ENCODE assay signal across 8 cellular contexts in genomic region chr1:31936966-31937299, GRCh38. TPM values are rescaled to one million over a fixed set of nuclear protein-coding genes. Genes with fewer than 3 reads are reported as not detected.
DNase-seq lines count a peak whose midpoint lies in the region; ATAC-seq, FAIRE-seq and TF ChIP-seq lines count a peak whose summit lies in the region.

No MANE protein-coding gene starts in this region.

- BruUV-seq in Panc1 (replicated peaks; lab: Mats Ljungman, UMichigan), result TSS peak; percentile 86

- CTCF ChIA-PET in CD4-positive, alpha-beta memory T cell (lab: Charles Lee; ENCODE audit: partially characterized antibody), result interaction anchor here (1.8 to 10.5 kb wide), 2 partner anchors 23 to 28 kb away, joined by 8 to 208 read pairs; no protein-coding TSS in a partner anchor
- CTCF ChIA-PET in Panc1 (lab: Charles Lee), result no interaction called here

- peaks cover 61% of the 10 kb centered on the region for H3K79me2 ChIP-seq in osteoblast (ENCODE audit: insufficient read depth, low read length)

- TF ChIP-seq CTCF in Panc1 (IDR thresholded peaks at IDR 0.05), result no peak
- no peak for TF ChIP-seq CTCF in epithelial cell of esophagus (IDR thresholded peaks at IDR 0.05; ENCODE audit: insufficient read depth, low read depth, low read length, missing control alignments)
- no peak for TF ChIP-seq CTCF in osteoblast (IDR thresholded peaks at IDR 0.05; ENCODE audit: extremely low read depth, low read depth, low read length)

- POLR2A ChIA-PET in CD4-positive, alpha-beta memory T cell (lab: Charles Lee; ENCODE audit: partially characterized antibody), result interaction anchor here (1.1 to 14.9 kb wide), 7 partner anchors 12 to 110 kb away, joined by 3 to 545 read pairs (median 32); partner anchors contain the start of gene KHDRBS1
- POLR2A ChIA-PET in Panc1 (lab: Charles Lee), result no interaction called here

- peaks cover 0 to 3% (median 0%) of the 10 kb centered on the region in 8 donors for H3K9me3 Mint-ChIP-seq in CD4-positive, alpha-beta memory T cell

- H3K27me3 Mint-ChIP-seq in CD4-positive, alpha-beta memory T cell, result no peaks in the 10 kb centered on the region

- H3K27me3 ChIP-seq in CD4-positive, alpha-beta memory T cell (ENCODE audit: insufficient read depth, low read length), result no peaks in the 10 kb centered on the region
- H3K27me3 ChIP-seq in Panc1 (ENCODE audit: control insufficient read depth, insufficient read depth, low read length), result no peaks in the 10 kb centered on the region
- no peaks in the 10 kb centered on the region for H3K27me3 ChIP-seq in osteoblast (ENCODE audit: insufficient read depth, low read length)

- FAIRE-seq in GM12892 (lab: Jason Lieb, UNC), result no peak

- ATAC-seq in Panc1 (no peak), GM18511 (IDR thresholded peaks at IDR 0.05; ENCODE audit: unreplicated experiment) (no peak), sciatic nerve (no peak), HG03095 (IDR thresholded peaks at IDR 0.05; ENCODE audit: unreplicated experiment) (no peak)

- DNase-seq in CD4-positive, alpha-beta memory T cell, result no peak
- DNase-seq in Panc1 (ENCODE audit: low read depth, low spot score) (no peak), epithelial cell of esophagus (ENCODE audit: low read depth) (no peak), osteoblast (ENCODE audit: insufficient read length, low spot score, missing footprints) (peak; percentile 87), sciatic nerve (ENCODE audit: low spot score) (no peak), GM12892 (ENCODE audit: insufficient read length) (no peak)

- intact Hi-C loops in CD4-positive, alpha-beta memory T cell (cut with micrococcal nuclease), result loop anchor here (1.0 to 5.0 kb wide), 5 partner anchors 14 to 870 kb away; partner anchors contain the start of genes ADGRB2 and PUM1
- intact Hi-C loops in Panc1 (cut with micrococcal nuclease; ENCODE audit: unreplicated experiment) (no loop called here), sciatic nerve (cut with DNase I) (no loop called here)

- peaks cover 77% of the 10 kb centered on the region for H3K4me1 ChIP-seq in CD4-positive, alpha-beta memory T cell (ENCODE audit: insufficient read depth, low read length)
- peaks cover 56% of the 10 kb centered on the region for H3K4me1 ChIP-seq in Panc1 (ENCODE audit: control insufficient read depth, insufficient read depth, low read length)
- H3K4me1 ChIP-seq in osteoblast (ENCODE audit: insufficient read depth, low read length), result peaks cover 63% of the 10 kb centered on the region

- H3K9me3 ChIP-seq in CD4-positive, alpha-beta memory T cell (ENCODE audit: control insufficient read depth in 1 of 2, low read length in 2 of 2), result no peaks in the 10 kb centered on the region
- no peaks in the 10 kb centered on the region for H3K9me3 ChIP-seq in Panc1 (ENCODE audit: control insufficient read depth, insufficient read depth, low read depth, low read length)
- no peaks in the 10 kb centered on the region for H3K9me3 ChIP-seq in osteoblast (ENCODE audit: low read depth, low read length)

- H3K36me3 Mint-ChIP-seq in CD4-positive, alpha-beta memory T cell, result peaks cover 7 to 26% of the 10 kb centered on the region in 2 donors

- in situ Hi-C loops in Panc1 (cut with HindIII; ENCODE audit: low pct_unique_long_range_greater_than_20kb, low sequenced_read_pairs), result no loop called here

- no peak overlapping the region for H2AFZ ChIP-seq in osteoblast (ENCODE audit: low read length)

- peak overlapping the region; percentile 43 to 95 for H3K4me3 ChIP-seq in CD4-positive, alpha-beta memory T cell (ENCODE audit: low read length in 2 of 2)
- peak overlapping the region; percentile 62 to 75 for H3K4me3 ChIP-seq in Panc1 (ENCODE audit: low read depth in 2 of 2, low read length in 2 of 2)
- peak overlapping the region; percentile 86 for H3K4me3 ChIP-seq in epithelial cell of esophagus (ENCODE audit: low read length)
- H3K4me3 ChIP-seq in osteoblast (ENCODE audit: insufficient read depth, low read length), result peak overlapping the region; percentile 93

- H3K4me3 Mint-ChIP-seq in CD4-positive, alpha-beta memory T cell, result peak overlapping the region; percentile 92 to 100 (median 98)

- peak overlapping the region; percentile 94 for H3K4me2 ChIP-seq in osteoblast (ENCODE audit: insufficient read depth, low read length)

- no peak for TF ChIP-seq POLR2A in GM12892 (IDR thresholded peaks at IDR 0.05; ENCODE audit: low read depth, low read length)

- H3K27ac ChIP-seq in CD4-positive, alpha-beta memory T cell (ENCODE audit: low read depth, low read length), result peak overlapping the region; percentile 70
- peak overlapping the region; percentile 90 for H3K27ac ChIP-seq in Panc1 (ENCODE audit: low read length)
- H3K27ac ChIP-seq in osteoblast (ENCODE audit: low read depth, low read length), result peak overlapping the region; percentile 95

- H4K20me1 ChIP-seq in osteoblast (ENCODE audit: insufficient read depth, low read length), result peaks cover 55% of the 10 kb centered on the region

- H3K4me1 Mint-ChIP-seq in CD4-positive, alpha-beta memory T cell, result peaks cover 48 to 88% (median 64%) of the 10 kb centered on the region in 4 donors

- no peaks in the 10 kb centered on the region for H3K36me3 ChIP-seq in CD4-positive, alpha-beta memory T cell (ENCODE audit: insufficient read depth, low read length)
- no peaks in the 10 kb centered on the region; the same call in 1 of the 2 replicates for H3K36me3 ChIP-seq in Panc1 (ENCODE audit: control insufficient read depth, insufficient read depth, low read length)
- no peaks in the 10 kb centered on the region for H3K36me3 ChIP-seq in osteoblast (ENCODE audit: insufficient read depth, low read length)

- H3K27ac Mint-ChIP-seq in CD4-positive, alpha-beta memory T cell, result peak overlapping the region; percentile 91 to 97 (median 95)

RNA-seq across cellular contexts. Expression of gene PTP4A2, which starts 1.2 kb away (rescaled TPM):
- 100 to 1,000 TPM; 254 to 276 TPM for total RNA-seq in CD4-positive, alpha-beta memory T cell
- 100 to 1,000 TPM; 401 to 529 TPM for polyA plus RNA-seq in CD4-positive, alpha-beta memory T cell
- 559 TPM for total RNA-seq in Panc1 (2021; ENCODE audit: unreplicated experiment)
- polyA plus RNA-seq in Panc1 (2012; ENCODE audit: insufficient read length), result 217 TPM
- total RNA-seq in osteoblast, result 539 and 568 TPM in 2 replicates
- total RNA-seq in sciatic nerve, result 256 TPM
- 377 TPM for polyA plus RNA-seq in GM12892 (2012; ENCODE audit: missing spikeins)
